In the genomic region with DNA sequence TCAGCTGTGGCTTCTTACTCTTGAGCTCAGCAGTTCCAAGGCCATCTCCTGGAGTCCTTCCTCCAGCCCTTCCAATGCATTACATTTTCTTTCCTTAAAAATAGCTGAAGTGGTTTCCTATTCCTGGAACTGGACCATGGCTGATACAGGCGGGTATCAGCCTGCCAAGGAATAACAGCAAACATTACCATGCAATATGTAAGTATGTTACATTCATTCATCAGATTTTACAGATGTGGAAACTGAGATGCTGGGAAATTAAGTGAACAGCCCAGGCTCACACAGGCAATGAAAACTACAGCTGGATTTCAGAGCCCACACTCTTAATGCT, we compare ENCODE assay signal across 1 cellular context.
TF ChIP-seq lines count a peak whose summit lies in the region.

No MANE protein-coding gene starts in this region.

TF ChIP-seq in HCT116, 20 proteins besides CTCF, POLR2A, EP300 and RAD21:
- no peak for TF ChIP-seq EGR1 (IDR thresholded peaks at IDR 0.05; ENCODE audit: low read depth)
- no peak for TF ChIP-seq YY1 (IDR thresholded peaks at IDR 0.05; ENCODE audit: extremely low read depth, insufficient replicate concordance, low read depth, low read length)
- TF ChIP-seq JUND (IDR thresholded peaks at IDR 0.05): no peak
- no peak for TF ChIP-seq POLR2AphosphoS5 (IDR thresholded peaks at IDR 0.05; ENCODE audit: low read depth, low read length)
- TF ChIP-seq ZNF274 (IDR thresholded peaks at IDR 0.05; ENCODE audit: low read depth, low read length): no peak
- TF ChIP-seq EZH2 (IDR thresholded peaks at IDR 0.05): no peak
- TF ChIP-seq, protein P1, sequence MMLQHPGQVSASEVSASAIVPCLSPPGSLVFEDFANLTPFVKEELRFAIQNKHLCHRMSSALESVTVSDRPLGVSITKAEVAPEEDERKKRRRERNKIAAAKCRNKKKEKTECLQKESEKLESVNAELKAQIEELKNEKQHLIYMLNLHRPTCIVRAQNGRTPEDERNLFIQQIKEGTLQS (IDR thresholded peaks at IDR 0.05): no peak
- TF ChIP-seq SIN3A (IDR thresholded peaks at IDR 0.05; ENCODE audit: low read depth): no peak
- TF ChIP-seq, protein P2, sequence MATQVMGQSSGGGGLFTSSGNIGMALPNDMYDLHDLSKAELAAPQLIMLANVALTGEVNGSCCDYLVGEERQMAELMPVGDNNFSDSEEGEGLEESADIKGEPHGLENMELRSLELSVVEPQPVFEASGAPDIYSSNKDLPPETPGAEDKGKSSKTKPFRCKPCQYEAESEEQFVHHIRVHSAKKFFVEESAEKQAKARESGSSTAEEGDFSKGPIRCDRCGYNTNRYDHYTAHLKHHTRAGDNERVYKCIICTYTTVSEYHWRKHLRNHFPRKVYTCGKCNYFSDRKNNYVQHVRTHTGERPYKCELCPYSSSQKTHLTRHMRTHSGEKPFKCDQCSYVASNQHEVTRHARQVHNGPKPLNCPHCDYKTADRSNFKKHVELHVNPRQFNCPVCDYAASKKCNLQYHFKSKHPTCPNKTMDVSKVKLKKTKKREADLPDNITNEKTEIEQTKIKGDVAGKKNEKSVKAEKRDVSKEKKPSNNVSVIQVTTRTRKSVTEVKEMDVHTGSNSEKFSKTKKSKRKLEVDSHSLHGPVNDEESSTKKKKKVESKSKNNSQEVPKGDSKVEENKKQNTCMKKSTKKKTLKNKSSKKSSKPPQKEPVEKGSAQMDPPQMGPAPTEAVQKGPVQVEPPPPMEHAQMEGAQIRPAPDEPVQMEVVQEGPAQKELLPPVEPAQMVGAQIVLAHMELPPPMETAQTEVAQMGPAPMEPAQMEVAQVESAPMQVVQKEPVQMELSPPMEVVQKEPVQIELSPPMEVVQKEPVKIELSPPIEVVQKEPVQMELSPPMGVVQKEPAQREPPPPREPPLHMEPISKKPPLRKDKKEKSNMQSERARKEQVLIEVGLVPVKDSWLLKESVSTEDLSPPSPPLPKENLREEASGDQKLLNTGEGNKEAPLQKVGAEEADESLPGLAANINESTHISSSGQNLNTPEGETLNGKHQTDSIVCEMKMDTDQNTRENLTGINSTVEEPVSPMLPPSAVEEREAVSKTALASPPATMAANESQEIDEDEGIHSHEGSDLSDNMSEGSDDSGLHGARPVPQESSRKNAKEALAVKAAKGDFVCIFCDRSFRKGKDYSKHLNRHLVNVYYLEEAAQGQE (IDR thresholded peaks at IDR 0.05; ENCODE audit: low read depth): no peak
- no peak for TF ChIP-seq ELF1 (IDR thresholded peaks at IDR 0.05; ENCODE audit: borderline replicate concordance, low read depth)
- no peak for TF ChIP-seq CEBPB (IDR thresholded peaks at IDR 0.05; ENCODE audit: low read depth)
- no peak for TF ChIP-seq SP1 (IDR thresholded peaks at IDR 0.05; ENCODE audit: low read depth)
- no peak for TF ChIP-seq FOSL1 (IDR thresholded peaks at IDR 0.05; ENCODE audit: low read depth)
